In the genomic region with DNA sequence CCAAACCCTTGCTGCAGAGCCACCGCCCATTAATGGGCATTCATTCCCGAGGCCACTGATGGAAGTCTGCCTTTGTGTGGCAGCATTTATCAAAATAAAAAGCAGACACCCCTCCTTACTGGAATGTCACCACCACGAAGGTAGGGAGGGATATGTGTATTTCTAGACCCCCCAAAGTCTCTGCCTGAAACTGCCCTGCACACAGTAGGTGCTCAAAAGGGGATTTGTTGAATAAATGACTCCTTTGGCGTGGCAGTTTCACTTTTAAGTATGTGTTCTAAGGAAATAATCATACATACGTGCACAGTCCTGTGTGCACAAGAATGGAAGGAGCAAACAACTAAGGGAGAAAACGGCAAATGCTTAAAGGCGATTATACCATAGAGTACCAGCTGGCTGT, we compare ENCODE assay signal across 8 cellular contexts. TPM values are rescaled to one million over a fixed set of nuclear protein-coding genes. Genes with fewer than 3 reads are reported as not detected.
A peak's percentile ranks its signal among the peaks of the same experiment; 100 is the strongest.
DNase-seq lines count a peak whose midpoint lies in the region; ATAC-seq and TF ChIP-seq lines count a peak whose summit lies in the region.

No MANE protein-coding gene starts in this region.

- peak overlapping the region; percentile 89 for H3K4me3 Mint-ChIP-seq in dendritic cell treated with granulocyte-macrophage colony-stimulating factor and Interleukin-4, amounts not matched to agents 40 ng/mL and 50 ng/mL, for 4 days
- peak overlapping the region; percentile 96 for H3K4me3 Mint-ChIP-seq in natural killer cell treated with Interleukin-12 subunit alpha and Interleukin-12 subunit beta and Interleukin-15 and Interleukin-18, amount 100 ng/mL, for 72 hours

- POLR2A ChIA-PET in BJ (lab: Charles Lee): no interaction called here

- no peak for ATAC-seq in natural killer cell treated with Interleukin-12 subunit alpha and Interleukin-12 subunit beta and Interleukin-15 and Interleukin-18, amount 100 ng/mL, for 72 hours
- no peak for ATAC-seq in GM21390 (IDR thresholded peaks at IDR 0.05; ENCODE audit: unreplicated experiment)
- no peak for ATAC-seq in GM18867 (IDR thresholded peaks at IDR 0.05; ENCODE audit: unreplicated experiment)

- TF ChIP-seq CTCF in BJ (IDR thresholded peaks at IDR 0.05; ENCODE audit: insufficient read depth, low read depth, low read length) (no peak), LNCaP clone FGC (IDR thresholded peaks at IDR 0.05; ENCODE audit: control insufficient read depth, extremely low read depth, insufficient read depth) (no peak)

- H3K27ac Mint-ChIP-seq in dendritic cell treated with granulocyte-macrophage colony-stimulating factor and Interleukin-4, amounts not matched to agents 40 ng/mL and 50 ng/mL, for 4 days: peak overlapping the region; percentile 98
- peak overlapping the region; percentile 90 to 97 for H3K27ac Mint-ChIP-seq in natural killer cell treated with Interleukin-12 subunit alpha and Interleukin-12 subunit beta and Interleukin-15 and Interleukin-18, amount 100 ng/mL, for 72 hours

- H3K4me1 Mint-ChIP-seq in dendritic cell treated with granulocyte-macrophage colony-stimulating factor and Interleukin-4, amounts not matched to agents 40 ng/mL and 50 ng/mL, for 4 days (ENCODE audit: low read depth): peaks cover 13% of the 10 kb centered on the region
- peaks cover 14 to 19% of the 10 kb centered on the region in 2 donors for H3K4me1 Mint-ChIP-seq in natural killer cell treated with Interleukin-12 subunit alpha and Interleukin-12 subunit beta and Interleukin-15 and Interleukin-18, amount 100 ng/mL, for 72 hours (ENCODE audit: low read depth in 2 of 2)

- no peaks in the 10 kb centered on the region for H3K9me3 Mint-ChIP-seq in dendritic cell treated with granulocyte-macrophage colony-stimulating factor and Interleukin-4, amounts not matched to agents 40 ng/mL and 50 ng/mL, for 4 days
- no peaks in the 10 kb centered on the region for H3K9me3 Mint-ChIP-seq in natural killer cell treated with Interleukin-12 subunit alpha and Interleukin-12 subunit beta and Interleukin-15 and Interleukin-18, amount 100 ng/mL, for 72 hours

- DNase-seq in BJ (ENCODE audit: low read depth) (no peak), LNCaP clone FGC (ENCODE audit: low read depth) (no peak), NCI-H69 (lab: John Stamatoyannopoulos, UW) (no peak), HCEC 1CT (no peak)
- no peak for DNase-seq in natural killer cell treated with Interleukin-12 subunit alpha and Interleukin-12 subunit beta and Interleukin-15 and Interleukin-18, amount 100 ng/mL, for 72 hours (ENCODE audit: low spot score)

- peaks cover 5% of the 10 kb centered on the region for H3K36me3 Mint-ChIP-seq in dendritic cell treated with granulocyte-macrophage colony-stimulating factor and Interleukin-4, amounts not matched to agents 40 ng/mL and 50 ng/mL, for 4 days (ENCODE audit: low read depth)
- H3K36me3 Mint-ChIP-seq in natural killer cell treated with Interleukin-12 subunit alpha and Interleukin-12 subunit beta and Interleukin-15 and Interleukin-18, amount 100 ng/mL, for 72 hours: no peaks in the 10 kb centered on the region

- H3K4me3 ChIP-seq in BJ (ENCODE audit: low read depth, low read length) (peak overlapping the region; percentile 53), LNCaP clone FGC (ENCODE audit: low read depth, low read length) (peak overlapping the region; percentile 66)

- intact Hi-C loops in dendritic cell treated with granulocyte-macrophage colony-stimulating factor and Interleukin-4, amounts not matched to agents 40 ng/mL and 50 ng/mL, for 4 days (cut with micrococcal nuclease): loop anchor here (1.0 to 2.0 kb wide), 2 partner anchors 42 to 63 kb away; a partner anchor contains a TSS

- no peaks in the 10 kb centered on the region for H3K27me3 ChIP-seq in BJ (ENCODE audit: control insufficient read depth, insufficient read depth, low read length)

- H3K36me3 ChIP-seq in BJ (ENCODE audit: control insufficient read depth, insufficient read depth, low read length): no peaks in the 10 kb centered on the region

- CTCF ChIA-PET in BJ (lab: Yijun Ruan, JAX): interaction anchor here (1.5 kb wide), 1 partner anchor 90 kb away, joined by 4 read pairs; no protein-coding TSS in a partner anchor

- H3K27me3 Mint-ChIP-seq in dendritic cell treated with granulocyte-macrophage colony-stimulating factor and Interleukin-4, amounts not matched to agents 40 ng/mL and 50 ng/mL, for 4 days: no peaks in the 10 kb centered on the region
- peaks cover 0 to 5% of the 10 kb centered on the region in 2 donors for H3K27me3 Mint-ChIP-seq in natural killer cell treated with Interleukin-12 subunit alpha and Interleukin-12 subunit beta and Interleukin-15 and Interleukin-18, amount 100 ng/mL, for 72 hours

RNA-seq across cellular contexts. Expression of a gene that starts 23.6 kb away (rescaled TPM):
- not detected in 2 replicates for polyA plus RNA-seq in BJ (2011; rRNA removed)
- polyA minus RNA-seq in BJ (2011; rRNA and poly(A)+ RNA removed): not detected in 2 replicates
- total RNA-seq in natural killer cell treated with Interleukin-12 subunit alpha and Interleukin-12 subunit beta and Interleukin-15 and Interleukin-18, amount 100 ng/mL, for 72 hours: not detected

RNA-seq across cellular contexts. Expression of a gene that starts 41.4 kb away (rescaled TPM):
- 4.1 and 9.7 TPM in 2 replicates for polyA plus RNA-seq in BJ (2011; rRNA removed)
- 7.2 and 9.3 TPM in 2 replicates for polyA minus RNA-seq in BJ (2011; rRNA and poly(A)+ RNA removed)
- total RNA-seq in natural killer cell treated with Interleukin-12 subunit alpha and Interleukin-12 subunit beta and Interleukin-15 and Interleukin-18, amount 100 ng/mL, for 72 hours: 10 to 100 TPM; 19.2 to 33.8 TPM

RNA-seq across cellular contexts. Expression of a gene that starts 48.5 kb away (rescaled TPM):
- not detected in 2 replicates for polyA plus RNA-seq in BJ (2011; rRNA removed)
- polyA minus RNA-seq in BJ (2011; rRNA and poly(A)+ RNA removed): 0.24 TPM in 1 of 2 replicates, not detected in the other
- total RNA-seq in natural killer cell treated with Interleukin-12 subunit alpha and Interleukin-12 subunit beta and Interleukin-15 and Interleukin-18, amount 100 ng/mL, for 72 hours: under 1 TPM in 1 of 2 donors, not detected in 1; 0.73 TPM

RNA-seq across cellular contexts. Expression of a gene that starts 54.3 kb away (rescaled TPM):
- polyA plus RNA-seq in BJ (2011; rRNA removed): 0.06 and 0.12 TPM in 2 replicates
- polyA minus RNA-seq in BJ (2011; rRNA and poly(A)+ RNA removed): 0.26 and 0.52 TPM in 2 replicates
- total RNA-seq in natural killer cell treated with Interleukin-12 subunit alpha and Interleukin-12 subunit beta and Interleukin-15 and Interleukin-18, amount 100 ng/mL, for 72 hours: 100 to 1,000 TPM in 1 of 2 donors, 10 to 100 TPM in 1; 98.7 to 109 TPM
